In the genomic region with DNA sequence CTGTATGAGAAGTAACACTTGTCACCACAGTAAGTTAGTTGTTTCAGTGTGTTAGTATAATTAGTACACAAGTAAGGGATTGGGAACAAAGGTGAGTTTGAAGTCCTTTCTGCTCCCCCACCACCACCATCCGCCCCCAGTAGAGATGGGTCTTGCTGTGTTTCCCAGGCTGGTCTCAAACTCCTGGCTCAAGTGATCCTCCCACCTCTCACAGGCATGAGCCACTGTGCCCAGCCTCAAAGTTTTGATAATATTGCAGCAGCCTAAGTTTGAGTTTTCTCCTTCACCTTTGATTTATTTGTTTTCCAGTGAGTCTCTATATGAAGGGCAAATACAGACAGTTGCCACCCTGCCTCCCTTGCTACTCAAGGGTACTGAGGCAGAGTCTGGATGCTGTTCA, we compare ENCODE assay signal across 9 cellular contexts. TPM values are rescaled to one million over a fixed set of nuclear protein-coding genes. Genes with fewer than 3 reads are reported as not detected.
DNase-seq lines count a peak whose midpoint lies in the region; ATAC-seq and TF ChIP-seq lines count a peak whose summit lies in the region.
"Had no signal": no experiment of that assay in that cellular context is flagged by ENCODE, and none has a peak within 500 bp of the region (broad histone marks: within the 10 kb centered on the region; RNA-seq: fewer than 3 reads in every experiment).

No MANE protein-coding gene starts in this region.

- intact Hi-C loops in psoas muscle (cut with DNase I) (loop anchor here in 1 of 2 donors (5.0 kb wide), 1 partner anchor 120 kb away; no protein-coding TSS in a partner anchor), testis (cut with DNase I; ENCODE audit: low total_unique reads) (no loop called here)

- peaks cover 37% of the 10 kb centered on the region for H3K4me1 ChIP-seq in OCI-LY3 (ENCODE audit: low read length)
- peaks cover 19% of the 10 kb centered on the region for H3K4me1 ChIP-seq in effector memory CD4-positive, alpha-beta T cell (ENCODE audit: control insufficient read depth, insufficient read depth, low read length, poor library complexity, severe bottlenecking)
- H3K4me1 ChIP-seq in psoas muscle = peaks cover 53% of the 10 kb centered on the region
- peaks cover 25% of the 10 kb centered on the region for H3K4me1 ChIP-seq in testis

- ATAC-seq in psoas muscle (no peak), GM21576 (IDR thresholded peaks at IDR 0.05; ENCODE audit: unreplicated experiment) (no peak), GM21528 (IDR thresholded peaks at IDR 0.05; ENCODE audit: low FRiP score, unreplicated experiment) (no peak)

- H2AFZ ChIP-seq in OCI-LY3 (ENCODE audit: low read depth, low read length) = no peak overlapping the region

- H3K27ac ChIP-seq in OCI-LY3 (ENCODE audit: low read length) (peak overlapping the region; percentile 47), psoas muscle (no peak overlapping the region), testis (no peak overlapping the region)
- peak overlapping the region; percentile 99 for H3K27ac ChIP-seq in effector memory CD4-positive, alpha-beta T cell (ENCODE audit: insufficient read depth, low read length, poor library complexity, severe bottlenecking)
- H3K27ac ChIP-seq: colonic mucosa had no signal

- no peaks in the 10 kb centered on the region for H3K27me3 ChIP-seq in OCI-LY3 (ENCODE audit: low read depth, low read length)
- H3K27me3 ChIP-seq in effector memory CD4-positive, alpha-beta T cell (replicated peaks; ENCODE audit: control insufficient read depth, insufficient read depth, low read length, poor library complexity, severe bottlenecking) = no peaks in the 10 kb centered on the region
- no peaks in the 10 kb centered on the region for H3K27me3 ChIP-seq in psoas muscle (ENCODE audit: insufficient read depth in 3 of 3, low read length in 2 of 3)
- H3K27me3 ChIP-seq in testis = no peaks in the 10 kb centered on the region
- H3K27me3 ChIP-seq: colonic mucosa had no signal

- no peaks in the 10 kb centered on the region for H3K9me3 ChIP-seq in OCI-LY3 (ENCODE audit: insufficient read depth, low read length)
- no peaks in the 10 kb centered on the region for H3K9me3 ChIP-seq in effector memory CD4-positive, alpha-beta T cell (ENCODE audit: control insufficient read depth, low read length)
- H3K9me3 ChIP-seq in psoas muscle = no peaks in the 10 kb centered on the region
- no peaks in the 10 kb centered on the region for H3K9me3 ChIP-seq in testis
- H3K9me3 ChIP-seq: colonic mucosa had no signal

- TF ChIP-seq POLR2A in testis (IDR thresholded peaks at IDR 0.05) = no peak

- peaks cover 56% of the 10 kb centered on the region for H4K20me1 ChIP-seq in OCI-LY3 (ENCODE audit: insufficient read depth, low read length)

- peaks cover 92% of the 10 kb centered on the region for H3K79me2 ChIP-seq in OCI-LY3 (ENCODE audit: low read length)

- H3K36me3 ChIP-seq in OCI-LY3 (replicated peaks; ENCODE audit: low read depth, low read length) = peaks cover 58% of the 10 kb centered on the region
- H3K36me3 ChIP-seq in effector memory CD4-positive, alpha-beta T cell (ENCODE audit: control insufficient read depth, insufficient read depth, low read length) = peaks cover 44% of the 10 kb centered on the region
- peaks cover 10 to 48% of the 10 kb centered on the region in 2 donors for H3K36me3 ChIP-seq in psoas muscle (ENCODE audit: insufficient read depth in 1 of 2, low read depth in 1 of 2)
- H3K36me3 ChIP-seq in testis (ENCODE audit: low read depth, missing control alignments) = no peaks in the 10 kb centered on the region

- 86 to 100% (median 87%) methylated on average over 1 of the region's 1 CpG for WGBS in psoas muscle, 3 donors
- 75 to 86% methylated on average over 1 of the region's 1 CpG for WGBS in testis, 2 donors

- H3K4me2 ChIP-seq in OCI-LY3 (ENCODE audit: low read length) = peak overlapping the region; percentile 80

- no peak for DNase-seq in effector memory CD4-positive, alpha-beta T cell
- DNase-seq in psoas muscle = no peak
- DNase-seq in testis = no peak
- DNase-seq in effector CD4-positive, alpha-beta T cell = no peak
- DNase-seq: colonic mucosa had no signal

- peak overlapping the region; percentile 88 for H3K4me3 ChIP-seq in GM08714 (ENCODE audit: low read length)
- peak overlapping the region; percentile 82 for H3K4me3 ChIP-seq in OCI-LY3 (ENCODE audit: low read length)
- H3K4me3 ChIP-seq in effector memory CD4-positive, alpha-beta T cell (ENCODE audit: insufficient read depth, low read depth, low read length, poor library complexity, severe bottlenecking) = peak overlapping the region; percentile 97
- H3K4me3 ChIP-seq in psoas muscle = peak overlapping the region; percentile 71
- no peak overlapping the region for H3K4me3 ChIP-seq in testis

- H3K9ac ChIP-seq in OCI-LY3 (ENCODE audit: low read length) = peak overlapping the region; percentile 90

- TF ChIP-seq CTCF in OCI-LY3 (IDR thresholded peaks at IDR 0.05; ENCODE audit: low read depth, low read length) = no peak
- TF ChIP-seq CTCF in psoas muscle (IDR thresholded peaks at IDR 0.05) = no peak
- TF ChIP-seq CTCF in testis (IDR thresholded peaks at IDR 0.05) = no peak

RNA-seq across cellular contexts. Expression of a gene that starts 23.7 kb away (rescaled TPM):
- total RNA-seq in psoas muscle (10 to 100 TPM; 41.7 to 46.8 (median 46.1) TPM), testis (10 to 100 TPM; 64.3 to 87.6 TPM)
- polyA plus RNA-seq in psoas muscle (10 to 100 TPM; 37.3 to 56.8 (median 46.2) TPM), testis (ENCODE audit: insufficient read depth, low read depth, low replicate concordance) (45.6 TPM)

RNA-seq across cellular contexts. Expression of a gene that starts 46.6 kb away (rescaled TPM):
- total RNA-seq in psoas muscle (1 to 10 TPM; 4.1 to 8.6 (median 7.8) TPM), testis (10 to 100 TPM; 66.2 to 73.3 TPM)
- polyA plus RNA-seq in psoas muscle (1 to 10 TPM; 4.6 to 7.0 (median 5.9) TPM), testis (ENCODE audit: insufficient read depth, low read depth, low replicate concordance) (32.8 TPM)

Comparison
In these comparisons a context has a peak if more than half of its experiments do, and no peak if none do; other contexts are left out.
1. H3K4me3 ChIP-seq: peak in GM08714 (single experiment), OCI-LY3 (single experiment), effector memory CD4-positive, alpha-beta T cell (single experiment) and psoas muscle (single experiment); none in testis (0 of 2).
2. H3K27ac ChIP-seq: peak in OCI-LY3 (single experiment) and effector memory CD4-positive, alpha-beta T cell (single experiment); none in psoas muscle (single experiment) and testis (0 of 2).
3. RNA of a gene that starts 46.6 kb away (total RNA-seq): 66.2 to 73.3 TPM in testis; 4.1 to 8.6 TPM in psoas muscle; every median in the first group is over 4 times any median in the second.